In genomic region chr10:132869621-132870020, GRCh38 we compare ENCODE assay signal across 35 cellular contexts.
DNase-seq lines count a peak whose midpoint lies in the region; ATAC-seq and TF ChIP-seq lines count a peak whose summit lies in the region.
"Had no signal": no experiment of that assay in that cellular context is flagged by ENCODE, and none has a peak within 500 bp of the region (broad histone marks: within the 10 kb centered on the region; RNA-seq: fewer than 3 reads in every experiment).

No MANE protein-coding gene starts in this region.

- no peak overlapping the region for H3K4me3 Mint-ChIP-seq in activated CD4-positive, alpha-beta T cell treated with anti-CD3 and anti-CD28 coated beads for 36 hours
- no peak overlapping the region for H3K4me3 Mint-ChIP-seq in natural killer cell treated with Interleukin-12 subunit alpha and Interleukin-12 subunit beta and Interleukin-15 and Interleukin-18, amount 100 ng/mL, for 72 hours
- no peak overlapping the region for H3K4me3 Mint-ChIP-seq in natural killer cell
- no peak overlapping the region for H3K4me3 Mint-ChIP-seq in stimulated activated naive B cell treated with anti-CD40 and anti-IgM and Interleukin-4, amounts not matched to agents 10 μg/mL and 1 μg/mL and 100 μg/mL, for 72 hours
- H3K4me3 Mint-ChIP-seq: activated CD4-positive, alpha-beta T cell treated with anti-CD3 and anti-CD28 coated beads, Interleukin-2, amount 10 ng/mL, durations not matched to agents 7 days and 5 days; activated naive CD4-positive, alpha-beta T cell treated with anti-CD3 and anti-CD28 coated beads, Interleukin-2, amount 10 ng/mL, durations not matched to agents 7 days and 5 days; activated T-cell treated with anti-CD3 and anti-CD28 coated beads, Interleukin-2, amount 50 U/mL, for 72 hours; naive thymus-derived CD4-positive, alpha-beta T cell had no signal

- H3K27me3 ChIP-seq in sigmoid colon, result no peaks in the 10 kb centered on the region

- TF ChIP-seq CTCF in natural killer cell (IDR thresholded peaks at IDR 0.05) (no peak), sigmoid colon (IDR thresholded peaks at IDR 0.05) (no peak)

- no peak overlapping the region for H3K4me3 ChIP-seq in sigmoid colon
- H3K4me3 ChIP-seq: gastroesophageal sphincter, SJSA1, smooth muscle cell, tibial nerve had no signal

- no peaks in the 10 kb centered on the region for H3K4me1 ChIP-seq in sigmoid colon
- H3K4me1 ChIP-seq: gastroesophageal sphincter, SJSA1, tibial nerve had no signal

- DNase-seq in activated CD4-positive, alpha-beta T cell treated with anti-CD3 and anti-CD28 coated beads for 48 hours, result peak; percentile 0
- no peak for DNase-seq in activated CD4-positive, alpha-beta T cell treated with anti-CD3 and anti-CD28 coated beads for 36 hours
- DNase-seq in natural killer cell treated with Interleukin-12 subunit alpha and Interleukin-12 subunit beta and Interleukin-15 and Interleukin-18, amount 100 ng/mL, for 72 hours (ENCODE audit: low spot score), result peak; percentile 28
- no peak for DNase-seq in natural killer cell
- peak; percentile 34 for DNase-seq in sigmoid colon
- DNase-seq in stimulated activated naive B cell treated with anti-CD40 and anti-IgM and Interleukin-4, amounts not matched to agents 10 μg/mL and 1 μg/mL and 100 μg/mL, for 72 hours, result no peak
- no peak for DNase-seq in stimulated activated naive CD4-positive, alpha-beta T cell (lab: John Stamatoyannopoulos, UW)
- no peak for DNase-seq in NCI-H2196 treated with DMSO at 0.1 percent for 48 hours (lab: John Stamatoyannopoulos, UW; ENCODE audit: unreplicated experiment)
- DNase-seq: activated CD4-positive, alpha-beta T cell treated with anti-CD3 and anti-CD28 coated beads, Interleukin-2, amount 10 ng/mL, durations not matched to agents 7 days and 5 days; activated T-cell treated with anti-CD3 and anti-CD28 coated beads, Interleukin-2, amount 50 U/mL, for 72 hours; amniotic stem cell; COR-L47; DMS53; effector CD4-positive, alpha-beta T cell; H7; hypothalamus; KBM-7; midbrain; NCI-H1092; NCI-H1694 treated with DMSO at 0.1 percent for 48 hours; NCI-H446 treated with DMSO at 0.1 percent for 48 hours; NCI-H774; nucleus accumbens; stimulated activated CD4-positive, alpha-beta T cell treated with anti-CD3 and anti-CD28 coated beads, Interleukin-1b, Interleukin-23, amount 100 ng/mL, for 48 hours; T-helper 9 cell had no signal

- no peak for TF ChIP-seq POLR2A in sigmoid colon (IDR thresholded peaks at IDR 0.05)

- TF ChIP-seq EP300 in sigmoid colon (IDR thresholded peaks at IDR 0.05), result no peak

- H3K27ac Mint-ChIP-seq in activated CD4-positive, alpha-beta T cell treated with anti-CD3 and anti-CD28 coated beads for 36 hours, result no peak overlapping the region
- no peak overlapping the region for H3K27ac Mint-ChIP-seq in natural killer cell treated with Interleukin-12 subunit alpha and Interleukin-12 subunit beta and Interleukin-15 and Interleukin-18, amount 100 ng/mL, for 72 hours
- H3K27ac Mint-ChIP-seq in natural killer cell, result no peak overlapping the region
- no peak overlapping the region for H3K27ac Mint-ChIP-seq in stimulated activated naive B cell treated with anti-CD40 and anti-IgM and Interleukin-4, amounts not matched to agents 10 μg/mL and 1 μg/mL and 100 μg/mL, for 72 hours
- H3K27ac Mint-ChIP-seq: activated CD4-positive, alpha-beta T cell treated with anti-CD3 and anti-CD28 coated beads, Interleukin-2, amount 10 ng/mL, durations not matched to agents 7 days and 5 days; activated naive CD4-positive, alpha-beta T cell treated with anti-CD3 and anti-CD28 coated beads, Interleukin-2, amount 10 ng/mL, durations not matched to agents 7 days and 5 days; activated T-cell treated with anti-CD3 and anti-CD28 coated beads, Interleukin-2, amount 50 U/mL, for 72 hours; naive thymus-derived CD4-positive, alpha-beta T cell had no signal

- H3K36me3 ChIP-seq in sigmoid colon, result no peaks in the 10 kb centered on the region
- H3K36me3 ChIP-seq: gastroesophageal sphincter, SJSA1, tibial nerve had no signal

- no peaks in the 10 kb centered on the region for H3K36me3 Mint-ChIP-seq in activated CD4-positive, alpha-beta T cell treated with anti-CD3 and anti-CD28 coated beads for 36 hours (ENCODE audit: low read depth)
- no peaks in the 10 kb centered on the region for H3K36me3 Mint-ChIP-seq in natural killer cell treated with Interleukin-12 subunit alpha and Interleukin-12 subunit beta and Interleukin-15 and Interleukin-18, amount 100 ng/mL, for 72 hours
- H3K36me3 Mint-ChIP-seq in natural killer cell, result no peaks in the 10 kb centered on the region
- H3K36me3 Mint-ChIP-seq in stimulated activated naive B cell treated with anti-CD40 and anti-IgM and Interleukin-4, amounts not matched to agents 10 μg/mL and 1 μg/mL and 100 μg/mL, for 72 hours, result no peaks in the 10 kb centered on the region
- H3K36me3 Mint-ChIP-seq: activated naive CD4-positive, alpha-beta T cell treated with anti-CD3 and anti-CD28 coated beads, Interleukin-2, amount 10 ng/mL, durations not matched to agents 7 days and 5 days; naive thymus-derived CD4-positive, alpha-beta T cell had no signal

- POLR2A ChIA-PET in activated CD4-positive, alpha-beta T cell treated with anti-CD3 and anti-CD28 coated beads for 36 hours (lab: Charles Lee), result no interaction called here

- 92% methylated on average over 16 of the region's 16 CpGs for WGBS in sigmoid colon, 2 donors

- H3K4me1 Mint-ChIP-seq in activated CD4-positive, alpha-beta T cell treated with anti-CD3 and anti-CD28 coated beads for 36 hours, result no peaks in the 10 kb centered on the region
- H3K4me1 Mint-ChIP-seq in natural killer cell treated with Interleukin-12 subunit alpha and Interleukin-12 subunit beta and Interleukin-15 and Interleukin-18, amount 100 ng/mL, for 72 hours (ENCODE audit: low read depth in 2 of 2), result peaks cover 0 to 4% of the 10 kb centered on the region in 2 donors
- peaks cover 0 to 15% of the 10 kb centered on the region in 2 donors for H3K4me1 Mint-ChIP-seq in natural killer cell
- peaks cover 0 to 4% of the 10 kb centered on the region in 2 donors for H3K4me1 Mint-ChIP-seq in stimulated activated naive B cell treated with anti-CD40 and anti-IgM and Interleukin-4, amounts not matched to agents 10 μg/mL and 1 μg/mL and 100 μg/mL, for 72 hours
- H3K4me1 Mint-ChIP-seq: activated CD4-positive, alpha-beta T cell treated with anti-CD3 and anti-CD28 coated beads, Interleukin-2, amount 10 ng/mL, durations not matched to agents 7 days and 5 days had no signal

- peaks cover 4% of the 10 kb centered on the region for H3K27me3 Mint-ChIP-seq in activated CD4-positive, alpha-beta T cell treated with anti-CD3 and anti-CD28 coated beads for 36 hours
- peaks cover 11% of the 10 kb centered on the region in 2 donors for H3K27me3 Mint-ChIP-seq in natural killer cell treated with Interleukin-12 subunit alpha and Interleukin-12 subunit beta and Interleukin-15 and Interleukin-18, amount 100 ng/mL, for 72 hours
- H3K27me3 Mint-ChIP-seq in natural killer cell (ENCODE audit: low read depth in 2 of 2), result peaks cover 3 to 19% of the 10 kb centered on the region in 2 donors
- H3K27me3 Mint-ChIP-seq in stimulated activated naive B cell treated with anti-CD40 and anti-IgM and Interleukin-4, amounts not matched to agents 10 μg/mL and 1 μg/mL and 100 μg/mL, for 72 hours, result peaks cover 40 to 43% of the 10 kb centered on the region in 2 donors

- H3K9me3 ChIP-seq in sigmoid colon, result no peaks in the 10 kb centered on the region
- H3K9me3 ChIP-seq: SJSA1 had no signal

- H3K9me3 Mint-ChIP-seq in activated CD4-positive, alpha-beta T cell treated with anti-CD3 and anti-CD28 coated beads for 36 hours (ENCODE audit: low read depth), result peaks cover 2% of the 10 kb centered on the region
- H3K9me3 Mint-ChIP-seq in natural killer cell treated with Interleukin-12 subunit alpha and Interleukin-12 subunit beta and Interleukin-15 and Interleukin-18, amount 100 ng/mL, for 72 hours, result no peaks in the 10 kb centered on the region
- H3K9me3 Mint-ChIP-seq in natural killer cell, result no peaks in the 10 kb centered on the region
- peaks cover 4 to 5% of the 10 kb centered on the region in 2 donors for H3K9me3 Mint-ChIP-seq in stimulated activated naive B cell treated with anti-CD40 and anti-IgM and Interleukin-4, amounts not matched to agents 10 μg/mL and 1 μg/mL and 100 μg/mL, for 72 hours
- H3K9me3 Mint-ChIP-seq: activated CD4-positive, alpha-beta T cell treated with anti-CD3 and anti-CD28 coated beads, Interleukin-2, amount 10 ng/mL, durations not matched to agents 7 days and 5 days; activated naive CD4-positive, alpha-beta T cell treated with anti-CD3 and anti-CD28 coated beads, Interleukin-2, amount 10 ng/mL, durations not matched to agents 7 days and 5 days; activated T-cell treated with anti-CD3 and anti-CD28 coated beads, Interleukin-2, amount 50 U/mL, for 72 hours had no signal

- no peak overlapping the region for H3K27ac ChIP-seq in sigmoid colon
- H3K27ac ChIP-seq: 22Rv1, C4-2B, gastroesophageal sphincter, SJSA1, tibial nerve had no signal

- ATAC-seq in activated CD4-positive, alpha-beta T cell treated with anti-CD3 and anti-CD28 coated beads for 36 hours, result no peak
- no peak for ATAC-seq in natural killer cell treated with Interleukin-12 subunit alpha and Interleukin-12 subunit beta and Interleukin-15 and Interleukin-18, amount 100 ng/mL, for 72 hours
- no peak for ATAC-seq in natural killer cell
- no peak for ATAC-seq in stimulated activated naive B cell treated with anti-CD40 and anti-IgM and Interleukin-4, amounts not matched to agents 10 μg/mL and 1 μg/mL and 100 μg/mL, for 72 hours (replicated peaks)
- ATAC-seq: activated T-cell treated with anti-CD3 and anti-CD28 coated beads, Interleukin-2, amount 50 U/mL, for 72 hours; gastroesophageal sphincter; left colon; naive thymus-derived CD4-positive, alpha-beta T cell; Panc1 had no signal

- CTCF ChIA-PET in activated CD4-positive, alpha-beta T cell treated with anti-CD3 and anti-CD28 coated beads for 36 hours (lab: Charles Lee), result no interaction called here

- intact Hi-C loops in activated CD4-positive, alpha-beta T cell treated with anti-CD3 and anti-CD28 coated beads for 36 hours (cut with DNase I, micrococcal nuclease), result no loop called here
- intact Hi-C loops in natural killer cell (cut with micrococcal nuclease) (no loop called here), sigmoid colon (cut with DNase I) (no loop called here)

Comparison
In these comparisons a context has a peak if more than half of its experiments do, and no peak if none do; other contexts are left out.
1. DNase-seq: peak in activated CD4-positive, alpha-beta T cell treated with anti-CD3 and anti-CD28 coated beads for 48 hours (single experiment), natural killer cell treated with Interleukin-12 subunit alpha and Interleukin-12 subunit beta and Interleukin-15 and Interleukin-18, amount 100 ng/mL, for 72 hours (single experiment) and sigmoid colon (single experiment); none in activated CD4-positive, alpha-beta T cell treated with anti-CD3 and anti-CD28 coated beads for 36 hours (single experiment), natural killer cell (single experiment), stimulated activated naive B cell treated with anti-CD40 and anti-IgM and Interleukin-4, amounts not matched to agents 10 μg/mL and 1 μg/mL and 100 μg/mL, for 72 hours (single experiment), stimulated activated naive CD4-positive, alpha-beta T cell (0 of 6) and NCI-H2196 treated with DMSO at 0.1 percent for 48 hours (single experiment).